In genomic region chr10:103295391-103296044, GRCh38 we compare ENCODE assay signal across 15 cellular contexts. TPM values are rescaled to one million over a fixed set of nuclear protein-coding genes. Genes with fewer than 3 reads are reported as not detected.
A peak's percentile ranks its signal among the peaks of the same experiment; 100 is the strongest.
DNase-seq lines count a peak whose midpoint lies in the region; ATAC-seq and TF ChIP-seq lines count a peak whose summit lies in the region.
"Had no signal": no experiment of that assay in that cellular context is flagged by ENCODE, and none has a peak within 500 bp of the region (broad histone marks: within the 10 kb centered on the region; RNA-seq: fewer than 3 reads in every experiment).

No MANE protein-coding gene starts in this region.

- no peaks in the 10 kb centered on the region for H3K36me3 Mint-ChIP-seq in endothelial cell (ENCODE audit: low read depth, unreplicated experiment)

- no peak overlapping the region for H3K27ac Mint-ChIP-seq in endothelial cell (ENCODE audit: unreplicated experiment)

- no peaks in the 10 kb centered on the region for H3K36me3 ChIP-seq in brain microvascular endothelial cell (replicated peaks)
- no peaks in the 10 kb centered on the region for H3K36me3 ChIP-seq in psoas muscle (ENCODE audit: insufficient read depth in 1 of 2, low read depth in 1 of 2)
- H3K36me3 ChIP-seq: colonic mucosa had no signal

- no peak overlapping the region for H3K27ac ChIP-seq in brain microvascular endothelial cell
- H3K27ac ChIP-seq in psoas muscle, result no peak overlapping the region
- H3K27ac ChIP-seq: colonic mucosa, SK-N-MC, WERI-Rb-1 had no signal

- DNase-seq in AG08395 (ENCODE audit: low spot score) (peak; percentile 51), HT1080 (ENCODE audit: low read depth) (peak; percentile 57), brain microvascular endothelial cell (peak; percentile 83), iris pigment epithelial cell (ENCODE audit: low read depth) (peak; percentile 88), posterior vena cava (ENCODE audit: low spot score) (no peak), DMS53 treated with DMSO at 0.1 percent for 48 hours (lab: John Stamatoyannopoulos, UW; ENCODE audit: unreplicated experiment) (no peak), psoas muscle (no peak), endothelial cell (ENCODE audit: low spot score) (no peak)
- DNase-seq: activated naive CD4-positive, alpha-beta T cell; colonic mucosa; NCI-H2171 treated with DMSO at 0.1 percent for 48 hours; stimulated activated CD4-positive, alpha-beta T cell treated with anti-CD3 and anti-CD28 coated beads, Interleukin-12 subunit alpha, Interleukin-12 subunit beta, amount 100 ng/mL, for 4 hours; WERI-Rb-1 had no signal

- no peak for ATAC-seq in psoas muscle
- ATAC-seq: esophagus mucosa had no signal

- H3K27me3 Mint-ChIP-seq in endothelial cell (ENCODE audit: unreplicated experiment), result no peaks in the 10 kb centered on the region

- intact Hi-C loops in posterior vena cava (cut with DNase I), result no loop called here
- intact Hi-C loops in psoas muscle (cut with DNase I), result no loop called here

- in situ Hi-C loops in brain microvascular endothelial cell (cut with HindIII; ENCODE audit: low pct_ligation_motif_present, low sequenced_read_pairs), result no loop called here

- 82 to 88% (median 87%) methylated on average over 2 of the region's 2 CpGs for WGBS in psoas muscle, 3 donors

- H3K27me3 ChIP-seq in brain microvascular endothelial cell (replicated peaks), result no peaks in the 10 kb centered on the region
- peaks cover 0 to 4% (median 0%) of the 10 kb centered on the region in 3 donors for H3K27me3 ChIP-seq in psoas muscle (ENCODE audit: insufficient read depth in 3 of 3, low read length in 2 of 3)
- H3K27me3 ChIP-seq: colonic mucosa had no signal

- TF ChIP-seq CTCF in brain microvascular endothelial cell (IDR thresholded peaks at IDR 0.05; ENCODE audit: low read depth, low read length, missing control alignments) (no peak), psoas muscle (IDR thresholded peaks at IDR 0.05) (no peak), endothelial cell (IDR thresholded peaks at IDR 0.05; ENCODE audit: unreplicated experiment) (no peak)

- no peaks in the 10 kb centered on the region for H3K4me1 ChIP-seq in psoas muscle
- H3K4me1 ChIP-seq: colonic mucosa had no signal

- no peaks in the 10 kb centered on the region for H3K9me3 ChIP-seq in psoas muscle
- H3K9me3 ChIP-seq: colonic mucosa had no signal

- no peaks in the 10 kb centered on the region for H3K4me1 Mint-ChIP-seq in endothelial cell (ENCODE audit: unreplicated experiment)

- no peak overlapping the region for H3K4me3 ChIP-seq in brain microvascular endothelial cell (ENCODE audit: low read depth, low read length)
- H3K4me3 ChIP-seq in psoas muscle, result no peak overlapping the region
- H3K4me3 ChIP-seq: colonic mucosa, SK-N-MC had no signal

- no peak overlapping the region for H3K4me3 Mint-ChIP-seq in endothelial cell (ENCODE audit: unreplicated experiment)

- H3K9me3 Mint-ChIP-seq in endothelial cell (ENCODE audit: unreplicated experiment), result no peaks in the 10 kb centered on the region

RNA-seq across cellular contexts. Expression of gene INA, which starts 18.6 kb away (rescaled TPM):
- not detected in 2 replicates for total RNA-seq in HT1080 (2014; rRNA removed; shearing (Covaris generic))
- not detected in 2 replicates for polyA plus RNA-seq in HT1080 (2015; cell fraction: cytosol; rRNA removed)
- not detected in 2 replicates for polyA plus RNA-seq in HT1080 (2015; cell fraction: nucleus; rRNA removed)
- total RNA-seq in posterior vena cava, result under 1 TPM in 1 of 2 donors, not detected in 1; 0.10 TPM
- not detected for total RNA-seq in psoas muscle
- under 1 TPM in 2 of 3 donors, not detected in 1; 0.06 to 0.08 TPM for polyA plus RNA-seq in psoas muscle
- total RNA-seq in endothelial cell (ENCODE audit: unreplicated experiment), result 0.23 TPM

RNA-seq across cellular contexts. Expression of gene RPEL1, which starts 49.8 kb away (rescaled TPM):
- total RNA-seq in HT1080 (2014; rRNA removed; shearing (Covaris generic)), result not detected in 2 replicates
- 0.03 TPM in 1 of 2 replicates, not detected in the other for polyA plus RNA-seq in HT1080 (2015; cell fraction: cytosol; rRNA removed)
- 0.09 TPM in 1 of 2 replicates, not detected in the other for polyA plus RNA-seq in HT1080 (2015; cell fraction: nucleus; rRNA removed)
- total RNA-seq in posterior vena cava (not detected), psoas muscle (not detected), endothelial cell (ENCODE audit: unreplicated experiment) (not detected)
- polyA plus RNA-seq in psoas muscle, result under 1 TPM in 1 of 3 donors, not detected in 2; 0.01 TPM
- total RNA-seq: colonic mucosa, esophagus mucosa had no signal

RNA-seq across cellular contexts. Expression of gene PCGF6, which starts 55.4 kb away (rescaled TPM):
- 16.6 and 17.5 TPM in 2 replicates for total RNA-seq in HT1080 (2014; rRNA removed; shearing (Covaris generic))
- polyA plus RNA-seq in HT1080 (2015; cell fraction: cytosol; rRNA removed), result 15.6 and 17.4 TPM in 2 replicates
- 8.7 and 11.9 TPM in 2 replicates for polyA plus RNA-seq in HT1080 (2015; cell fraction: nucleus; rRNA removed)
- total RNA-seq in posterior vena cava, result 10 to 100 TPM; 10.6 to 11.6 TPM
- total RNA-seq in psoas muscle, result 10 to 100 TPM in 1 of 4 donors, 1 to 10 TPM in 3; 4.2 to 12.5 (median 8.3) TPM
- polyA plus RNA-seq in psoas muscle, result 10 to 100 TPM in 2 of 3 donors, 1 to 10 TPM in 1; 8.9 to 21.2 (median 10.1) TPM
- total RNA-seq in endothelial cell (ENCODE audit: unreplicated experiment), result 9.4 TPM

Comparison
In these comparisons a context has a peak if more than half of its experiments do, and no peak if none do; other contexts are left out.
1. DNase-seq: peak in AG08395 (single experiment), HT1080 (single experiment), brain microvascular endothelial cell (single experiment) and iris pigment epithelial cell (single experiment); none in posterior vena cava (single experiment), DMS53 treated with DMSO at 0.1 percent for 48 hours (single experiment), psoas muscle (0 of 2) and endothelial cell (single experiment).